ENCODE assay signal across 26 cellular contexts in genomic region chr17:61202564-61202963, GRCh38.
DNase-seq lines count a peak whose midpoint lies in the region; ATAC-seq and TF ChIP-seq lines count a peak whose summit lies in the region.
"Had no signal": no experiment of that assay in that cellular context is flagged by ENCODE, and none has a peak within 500 bp of the region (broad histone marks: within the 10 kb centered on the region; RNA-seq: fewer than 3 reads in every experiment).

No MANE protein-coding gene starts in this region.

- no peak overlapping the region for H3K9ac ChIP-seq in SK-N-SH
- H3K9ac ChIP-seq in fibroblast of lung (ENCODE audit: insufficient read depth, low read length), result no peak overlapping the region

- H3K79me2 ChIP-seq in SK-N-SH (ENCODE audit: insufficient read depth), result no peaks in the 10 kb centered on the region
- no peaks in the 10 kb centered on the region for H3K79me2 ChIP-seq in fibroblast of lung (ENCODE audit: control insufficient read depth, insufficient read depth, low read length)

- WGBS in SK-N-SH (ENCODE audit: low lambda C conversion rate), result 67% methylated on average over 2 of the region's 2 CpGs

- POLR2A ChIA-PET in SK-N-SH (lab: Yijun Ruan, JAX), result no interaction called here

- no peaks in the 10 kb centered on the region for H3K9me3 ChIP-seq in SK-N-SH
- no peaks in the 10 kb centered on the region for H3K9me3 ChIP-seq in fibroblast of lung (ENCODE audit: control insufficient read depth, insufficient read depth, low read depth, low read length)

- H4K20me1 ChIP-seq in SK-N-SH (ENCODE audit: insufficient read depth) (no peaks in the 10 kb centered on the region), fibroblast of lung (ENCODE audit: control insufficient read depth, extremely low read depth, insufficient read depth, low read length) (no peaks in the 10 kb centered on the region)

- peak in 1 of 2 experiments; percentile 40; a peak in 1 of 4 replicates for TF ChIP-seq EP300 in SK-N-SH (IDR thresholded peaks at IDR 0.05; ENCODE audit: borderline replicate concordance in 1 of 2, low read depth in 1 of 2, low read length in 1 of 2)

- H3K27ac ChIP-seq in SK-N-SH (ENCODE audit: low read depth in 2 of 2, low read length in 1 of 2), result peak overlapping the region in 1 of 2 experiments; percentile 90; a peak in 3 of 4 replicates
- H3K27ac ChIP-seq in fibroblast of lung (ENCODE audit: insufficient read depth, low read length), result peak overlapping the region; percentile 87
- H3K27ac ChIP-seq: C4-2B, epithelial cell of prostate had no signal

- TF ChIP-seq CTCF in SK-N-SH (IDR thresholded peaks at IDR 0.05) (no peak), fibroblast of lung (conservative IDR thresholded peaks at IDR 0.05 in 1 of 2, IDR thresholded peaks at IDR 0.05 in 1 of 2; ENCODE audit: low read depth in 1 of 2, low read length in 2 of 2) (no peak)

- CTCF ChIA-PET in SK-N-SH (lab: Yijun Ruan, JAX), result interaction anchor here (0.6 to 1.2 kb wide), 2 partner anchors 166 to 230 kb away, joined by 3 read pairs; no protein-coding TSS in a partner anchor

- no peak overlapping the region for H3K4me3 ChIP-seq in SK-N-SH (ENCODE audit: low read depth in 2 of 2, low read length in 1 of 2)
- H3K4me3 ChIP-seq in fibroblast of lung (replicated peaks in 1 of 4; ENCODE audit: control extremely low read depth in 1 of 4, insufficient read depth in 1 of 4, low read depth in 3 of 4, low read length in 4 of 4), result no peak overlapping the region

- H3K4me2 ChIP-seq in SK-N-SH (no peak overlapping the region), fibroblast of lung (ENCODE audit: extremely low read depth, insufficient read depth, low read length) (no peak overlapping the region)

- peaks cover 18 to 20% of the 10 kb centered on the region in 2 experiments; a peak in 3 of 4 replicates for H3K4me1 ChIP-seq in SK-N-SH (ENCODE audit: control insufficient read depth in 1 of 2, insufficient read depth in 2 of 2, low read depth in 1 of 2, low read length in 1 of 2)
- H3K4me1 ChIP-seq in fibroblast of lung (ENCODE audit: control insufficient read depth, extremely low read depth, insufficient read depth, low read length), result peaks cover 17% of the 10 kb centered on the region

- H3K36me3 ChIP-seq in SK-N-SH (replicated peaks in 1 of 2; ENCODE audit: control insufficient read depth in 1 of 2, insufficient read depth in 2 of 2, low read length in 1 of 2) (no peaks in the 10 kb centered on the region), fibroblast of lung (ENCODE audit: control insufficient read depth, insufficient read depth, low read length) (no peaks in the 10 kb centered on the region)

- H3K9me2 ChIP-seq in SK-N-SH, result no peaks in the 10 kb centered on the region

- no peak for TF ChIP-seq RAD21 in SK-N-SH (IDR thresholded peaks at IDR 0.05; ENCODE audit: low read length)

- ATAC-seq in HG03139 (IDR thresholded peaks at IDR 0.05; ENCODE audit: unreplicated experiment), result no peak
- ATAC-seq: activated CD8-positive, alpha-beta T cell treated with anti-CD3 and anti-CD28 coated beads, Interleukin-2, amount 10 ng/mL, durations not matched to agents 7 days and 5 days; HCT116 had no signal

- H3F3A ChIP-seq in SK-N-SH (replicated peaks; ENCODE audit: insufficient read depth), result peaks cover 24% of the 10 kb centered on the region

- H2AFZ ChIP-seq in SK-N-SH (ENCODE audit: low read depth), result no peak overlapping the region
- H2AFZ ChIP-seq in fibroblast of lung (ENCODE audit: low read length), result no peak overlapping the region

- DNase-seq in EH (ENCODE audit: low read depth) (peak; percentile 61), SK-N-SH (no peak), fibroblast of lung (ENCODE audit: low read depth in 2 of 2) (peak; percentile 38 to 56), renal cortical epithelial cell (ENCODE audit: low read depth) (peak; percentile 80), NCI-H1694 treated with DMSO at 0.1 percent for 48 hours (lab: John Stamatoyannopoulos, UW) (no peak), AG08395 (ENCODE audit: low spot score) (no peak), GF-D8 (lab: John Stamatoyannopoulos, UW) (no peak)
- DNase-seq: ACHN; activated CD4-positive, CD25-positive, alpha-beta regulatory T cell treated with anti-CD3 and anti-CD28 coated beads, Interleukin-2, amount 50 U/mL, for 72 hours; activated CD8-positive, alpha-beta T cell treated with anti-CD3 and anti-CD28 coated beads, Interleukin-2, amount 10 ng/mL, durations not matched to agents 7 days and 5 days; activated naive CD4-positive, alpha-beta T cell treated with anti-CD3 and anti-CD28 coated beads for 36 hours; activated T-cell treated with anti-CD3 and anti-CD28 coated beads, Interleukin-2, amount 50 U/mL, for 24 hours; cerebellar nuclear complex; Karpas-422; kidney; NCI-H1930; NCI-H226; NCI-H774; nucleus accumbens; SHP77; stimulated activated CD4-positive, alpha-beta T cell treated with anti-CD3 and anti-CD28 coated beads, Interleukin-4, amount 100 ng/mL, for 1 hour; stimulated activated naive CD4-positive, alpha-beta T cell treated with Interleukin-2 at 50 U/mL for 16 hours had no signal

- H3K27me3 ChIP-seq in SK-N-SH (ENCODE audit: insufficient read depth) (no peaks in the 10 kb centered on the region), fibroblast of lung (ENCODE audit: control insufficient read depth, insufficient read depth, low read length) (no peaks in the 10 kb centered on the region)

TF ChIP-seq in SK-N-SH, 30 proteins besides CTCF, POLR2A, EP300 and RAD21:
- TF ChIP-seq TCF12 (IDR thresholded peaks at IDR 0.05) (peak; percentile 61), MEF2A (IDR thresholded peaks at IDR 0.05; ENCODE audit: borderline replicate concordance, low read depth) (peak; percentile 31; the same call in 1 of the 2 replicates), SMC3 (IDR thresholded peaks at IDR 0.05; ENCODE audit: low read depth, low read length) (no peak), FOSL2 (IDR thresholded peaks at IDR 0.05; ENCODE audit: borderline replicate concordance, low read depth) (peak; percentile 68; the same call in 1 of the 2 replicates), JUND (IDR thresholded peaks at IDR 0.05) (peak; percentile 66), NFIC (IDR thresholded peaks at IDR 0.05; ENCODE audit: borderline replicate concordance) (no peak), ZBTB33 (IDR thresholded peaks at IDR 0.05; ENCODE audit: borderline replicate concordance, low read depth) (no peak), PBX3 (IDR thresholded peaks at IDR 0.05) (peak; percentile 32; the same call in 1 of the 2 replicates), RCOR1 (IDR thresholded peaks at IDR 0.05; ENCODE audit: low read length) (no peak)

Comparison
In these comparisons a context has a peak if more than half of its experiments do, and no peak if none do; other contexts are left out.
1. DNase-seq: peak in EH (single experiment), fibroblast of lung (2 of 2) and renal cortical epithelial cell (single experiment); none in SK-N-SH (single experiment), NCI-H1694 treated with DMSO at 0.1 percent for 48 hours (single experiment), AG08395 (single experiment) and GF-D8 (single experiment).